ENCODE assay signal across 12 cellular contexts in genomic region chr6:35081426-35081851, GRCh38. TPM values are rescaled to one million over a fixed set of nuclear protein-coding genes. Genes with fewer than 3 reads are reported as not detected.
DNase-seq lines count a peak whose midpoint lies in the region; ATAC-seq and TF ChIP-seq lines count a peak whose summit lies in the region.
"Had no signal": no experiment of that assay in that cellular context is flagged by ENCODE, and none has a peak within 500 bp of the region (broad histone marks: within the 10 kb centered on the region; RNA-seq: fewer than 3 reads in every experiment).

No MANE protein-coding gene starts in this region.

- peak; percentile 11 for DNase-seq in ELR (ENCODE audit: low read depth)
- peak; percentile 78 for DNase-seq in NOMO-1 treated with DMSO at 0.1 percent for 48 hours (lab: John Stamatoyannopoulos, UW; ENCODE audit: unreplicated experiment)
- DNase-seq in progenitor cell of endocrine pancreas (ENCODE audit: low spot score, unreplicated experiment): no peak
- no peak for DNase-seq in type B pancreatic cell (ENCODE audit: extremely low spot score, unreplicated experiment)
- DNase-seq in T-helper 1 cell: no peak
- no peak for DNase-seq in GM13977 (ENCODE audit: low spot score)
- DNase-seq: NCI-H69; stimulated activated CD4-positive, alpha-beta T cell treated with anti-CD3 and anti-CD28 coated beads, Interleukin-4, amount 100 ng/mL, for 4 hours had no signal

- peak overlapping the region; percentile 82 for H3K27ac Mint-ChIP-seq in dendritic cell treated with granulocyte-macrophage colony-stimulating factor and Interleukin-4, amounts not matched to agents 40 ng/mL and 50 ng/mL, for 4 days
- H3K27ac Mint-ChIP-seq in progenitor cell of endocrine pancreas (peak overlapping the region; percentile 46), type B pancreatic cell (no peak overlapping the region)

- H3K9me3 Mint-ChIP-seq in dendritic cell treated with granulocyte-macrophage colony-stimulating factor and Interleukin-4, amounts not matched to agents 40 ng/mL and 50 ng/mL, for 4 days: no peaks in the 10 kb centered on the region
- H3K9me3 Mint-ChIP-seq in progenitor cell of endocrine pancreas (ENCODE audit: low read depth) (no peaks in the 10 kb centered on the region), type B pancreatic cell (no peaks in the 10 kb centered on the region)

- no peaks in the 10 kb centered on the region for H3K27me3 Mint-ChIP-seq in dendritic cell treated with granulocyte-macrophage colony-stimulating factor and Interleukin-4, amounts not matched to agents 40 ng/mL and 50 ng/mL, for 4 days
- H3K27me3 Mint-ChIP-seq in progenitor cell of endocrine pancreas (no peaks in the 10 kb centered on the region), type B pancreatic cell (no peaks in the 10 kb centered on the region)

- in situ Hi-C loops in GM13977 (cut with MboI; ENCODE audit: low pct_unique_long_range_greater_than_20kb, low sequenced_read_pairs, unreplicated experiment): no loop called here

- peaks cover 33% of the 10 kb centered on the region for H3K4me1 Mint-ChIP-seq in dendritic cell treated with granulocyte-macrophage colony-stimulating factor and Interleukin-4, amounts not matched to agents 40 ng/mL and 50 ng/mL, for 4 days (ENCODE audit: low read depth)
- no peaks in the 10 kb centered on the region for H3K4me1 Mint-ChIP-seq in progenitor cell of endocrine pancreas (ENCODE audit: low read depth)
- H3K4me1 Mint-ChIP-seq in type B pancreatic cell (ENCODE audit: unreplicated experiment): no peaks in the 10 kb centered on the region

- peaks cover 98% of the 10 kb centered on the region for H3K36me3 Mint-ChIP-seq in dendritic cell treated with granulocyte-macrophage colony-stimulating factor and Interleukin-4, amounts not matched to agents 40 ng/mL and 50 ng/mL, for 4 days (ENCODE audit: low read depth)
- H3K36me3 Mint-ChIP-seq in progenitor cell of endocrine pancreas (ENCODE audit: insufficient read depth) (peaks cover 9% of the 10 kb centered on the region), type B pancreatic cell (peaks cover 8% of the 10 kb centered on the region)

- TF ChIP-seq CTCF in progenitor cell of endocrine pancreas (IDR thresholded peaks at IDR 0.05; ENCODE audit: unreplicated experiment) (no peak), type B pancreatic cell (conservative IDR thresholded peaks at IDR 0.05) (no peak), GM13977 (IDR thresholded peaks at IDR 0.05; ENCODE audit: extremely low read depth, insufficient read depth, missing control alignments) (no peak)

- peak overlapping the region; percentile 51 for H3K4me3 Mint-ChIP-seq in dendritic cell treated with granulocyte-macrophage colony-stimulating factor and Interleukin-4, amounts not matched to agents 40 ng/mL and 50 ng/mL, for 4 days
- H3K4me3 Mint-ChIP-seq in progenitor cell of endocrine pancreas (ENCODE audit: low read depth) (no peak overlapping the region), type B pancreatic cell (no peak overlapping the region)

- ATAC-seq in HG03196 (IDR thresholded peaks at IDR 0.05; ENCODE audit: unreplicated experiment): no peak

- intact Hi-C loops in dendritic cell treated with granulocyte-macrophage colony-stimulating factor and Interleukin-4, amounts not matched to agents 40 ng/mL and 50 ng/mL, for 4 days (cut with micrococcal nuclease): loop anchor here (5.0 kb wide), 1 partner anchor 34 kb away; no protein-coding TSS in a partner anchor

RNA-seq across cellular contexts. Expression of gene TCP11, which starts 59.7 kb away (rescaled TPM):
- total RNA-seq in progenitor cell of endocrine pancreas: not detected in 2 replicates
- not detected in 2 replicates for total RNA-seq in type B pancreatic cell (ENCODE audit: low replicate concordance)
- total RNA-seq: T-helper 2 cell treated with Interferon-gamma antibody and Interleukin-4, amounts not matched to agents 100 ng/mL and 5 ng/mL, for 36 hours; ureter had no signal

Comparison
In these comparisons a context has a peak if more than half of its experiments do, and no peak if none do; other contexts are left out.
1. DNase-seq: peak in ELR (single experiment) and NOMO-1 treated with DMSO at 0.1 percent for 48 hours (single experiment); none in progenitor cell of endocrine pancreas (single experiment), type B pancreatic cell (single experiment), T-helper 1 cell (0 of 5) and GM13977 (single experiment).